ENCODE assay signal across 1 cellular context in the genomic region with DNA sequence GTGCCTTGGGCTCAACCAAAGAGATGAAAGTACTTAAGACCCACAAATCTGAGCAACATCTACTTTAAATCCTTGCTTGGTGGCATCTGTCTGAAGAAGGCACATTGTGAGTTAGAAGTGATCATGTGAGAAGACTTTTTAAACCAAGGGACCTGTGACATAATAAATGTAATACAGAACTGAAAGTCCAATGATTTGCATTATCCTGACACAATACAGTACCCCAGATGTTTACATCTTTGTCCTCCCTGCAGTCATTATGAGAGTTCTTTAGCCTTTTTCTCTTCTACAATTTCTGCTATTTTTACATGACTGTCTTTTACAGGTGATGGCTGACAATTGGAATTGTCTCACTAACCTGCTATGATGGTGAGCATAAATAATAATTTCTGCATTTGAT.
TF ChIP-seq lines count a peak whose summit lies in the region.

No MANE protein-coding gene starts in this region.

TF ChIP-seq in GM12878, 131 proteins besides CTCF, POLR2A, EP300 and RAD21 (continues in another document):
- no peak for TF ChIP-seq ZBTB4 (CRISPR knock-in tag; IDR thresholded peaks at IDR 0.05)
- peak; percentile 58 for TF ChIP-seq RUNX3 (IDR thresholded peaks at IDR 0.05; ENCODE audit: low read length)
- no peak for TF ChIP-seq NR2C2 (IDR thresholded peaks at IDR 0.05; ENCODE audit: borderline replicate concordance, control insufficient read depth, insufficient read length, low read depth)
- no peak for TF ChIP-seq CBX3 (IDR thresholded peaks at IDR 0.05; ENCODE audit: borderline replicate concordance, low read depth)
- TF ChIP-seq TARDBP (IDR thresholded peaks at IDR 0.05; ENCODE audit: borderline replicate concordance) = no peak
- TF ChIP-seq RFX5 (IDR thresholded peaks at IDR 0.05; ENCODE audit: low read depth, low read length) = no peak
- TF ChIP-seq ZBTB40 (IDR thresholded peaks at IDR 0.05; ENCODE audit: borderline replicate concordance) = no peak
- TF ChIP-seq RB1 (IDR thresholded peaks at IDR 0.05; ENCODE audit: borderline replicate concordance) = no peak
- no peak for TF ChIP-seq NR2C1 (IDR thresholded peaks at IDR 0.05)
- TF ChIP-seq, protein P1, sequence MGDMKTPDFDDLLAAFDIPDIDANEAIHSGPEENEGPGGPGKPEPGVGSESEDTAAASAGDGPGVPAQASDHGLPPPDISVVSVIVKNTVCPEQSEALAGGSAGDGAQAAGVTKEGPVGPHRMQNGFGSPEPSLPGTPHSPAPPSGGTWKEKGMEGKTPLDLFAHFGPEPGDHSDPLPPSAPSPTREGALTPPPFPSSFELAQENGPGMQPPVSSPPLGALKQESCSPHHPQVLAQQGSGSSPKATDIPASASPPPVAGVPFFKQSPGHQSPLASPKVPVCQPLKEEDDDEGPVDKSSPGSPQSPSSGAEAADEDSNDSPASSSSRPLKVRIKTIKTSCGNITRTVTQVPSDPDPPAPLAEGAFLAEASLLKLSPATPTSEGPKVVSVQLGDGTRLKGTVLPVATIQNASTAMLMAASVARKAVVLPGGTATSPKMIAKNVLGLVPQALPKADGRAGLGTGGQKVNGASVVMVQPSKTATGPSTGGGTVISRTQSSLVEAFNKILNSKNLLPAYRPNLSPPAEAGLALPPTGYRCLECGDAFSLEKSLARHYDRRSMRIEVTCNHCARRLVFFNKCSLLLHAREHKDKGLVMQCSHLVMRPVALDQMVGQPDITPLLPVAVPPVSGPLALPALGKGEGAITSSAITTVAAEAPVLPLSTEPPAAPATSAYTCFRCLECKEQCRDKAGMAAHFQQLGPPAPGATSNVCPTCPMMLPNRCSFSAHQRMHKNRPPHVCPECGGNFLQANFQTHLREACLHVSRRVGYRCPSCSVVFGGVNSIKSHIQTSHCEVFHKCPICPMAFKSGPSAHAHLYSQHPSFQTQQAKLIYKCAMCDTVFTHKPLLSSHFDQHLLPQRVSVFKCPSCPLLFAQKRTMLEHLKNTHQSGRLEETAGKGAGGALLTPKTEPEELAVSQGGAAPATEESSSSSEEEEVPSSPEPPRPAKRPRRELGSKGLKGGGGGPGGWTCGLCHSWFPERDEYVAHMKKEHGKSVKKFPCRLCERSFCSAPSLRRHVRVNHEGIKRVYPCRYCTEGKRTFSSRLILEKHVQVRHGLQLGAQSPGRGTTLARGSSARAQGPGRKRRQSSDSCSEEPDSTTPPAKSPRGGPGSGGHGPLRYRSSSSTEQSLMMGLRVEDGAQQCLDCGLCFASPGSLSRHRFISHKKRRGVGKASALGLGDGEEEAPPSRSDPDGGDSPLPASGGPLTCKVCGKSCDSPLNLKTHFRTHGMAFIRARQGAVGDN (IDR thresholded peaks at IDR 0.05) = peak; percentile 72; the same call in 1 of the 2 replicates
- TF ChIP-seq ESRRA (IDR thresholded peaks at IDR 0.05; ENCODE audit: low read length) = no peak
- TF ChIP-seq, protein P2, sequence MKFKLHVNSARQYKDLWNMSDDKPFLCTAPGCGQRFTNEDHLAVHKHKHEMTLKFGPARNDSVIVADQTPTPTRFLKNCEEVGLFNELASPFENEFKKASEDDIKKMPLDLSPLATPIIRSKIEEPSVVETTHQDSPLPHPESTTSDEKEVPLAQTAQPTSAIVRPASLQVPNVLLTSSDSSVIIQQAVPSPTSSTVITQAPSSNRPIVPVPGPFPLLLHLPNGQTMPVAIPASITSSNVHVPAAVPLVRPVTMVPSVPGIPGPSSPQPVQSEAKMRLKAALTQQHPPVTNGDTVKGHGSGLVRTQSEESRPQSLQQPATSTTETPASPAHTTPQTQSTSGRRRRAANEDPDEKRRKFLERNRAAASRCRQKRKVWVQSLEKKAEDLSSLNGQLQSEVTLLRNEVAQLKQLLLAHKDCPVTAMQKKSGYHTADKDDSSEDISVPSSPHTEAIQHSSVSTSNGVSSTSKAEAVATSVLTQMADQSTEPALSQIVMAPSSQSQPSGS (IDR thresholded peaks at IDR 0.05; ENCODE audit: low read length) = peak; percentile 77
- TF ChIP-seq ZNF217 (IDR thresholded peaks at IDR 0.05) = no peak
- no peak for TF ChIP-seq TBL1XR1 (IDR thresholded peaks at IDR 0.05; ENCODE audit: low read depth, low read length)
- TF ChIP-seq NRF1 (conservative IDR thresholded peaks at IDR 0.05; ENCODE audit: low read depth, low read length) = no peak
- peak; percentile 63; the same call in 1 of the 2 replicates for TF ChIP-seq BCL11A (IDR thresholded peaks at IDR 0.05; ENCODE audit: low read depth, low read length)
- TF ChIP-seq TCF12 (IDR thresholded peaks at IDR 0.05; ENCODE audit: low read depth, low read length) = peak; percentile 47; the same call in 1 of the 2 replicates
- TF ChIP-seq CEBPZ (IDR thresholded peaks at IDR 0.05; ENCODE audit: low read depth, low read length) = no peak
- TF ChIP-seq, protein P3, sequence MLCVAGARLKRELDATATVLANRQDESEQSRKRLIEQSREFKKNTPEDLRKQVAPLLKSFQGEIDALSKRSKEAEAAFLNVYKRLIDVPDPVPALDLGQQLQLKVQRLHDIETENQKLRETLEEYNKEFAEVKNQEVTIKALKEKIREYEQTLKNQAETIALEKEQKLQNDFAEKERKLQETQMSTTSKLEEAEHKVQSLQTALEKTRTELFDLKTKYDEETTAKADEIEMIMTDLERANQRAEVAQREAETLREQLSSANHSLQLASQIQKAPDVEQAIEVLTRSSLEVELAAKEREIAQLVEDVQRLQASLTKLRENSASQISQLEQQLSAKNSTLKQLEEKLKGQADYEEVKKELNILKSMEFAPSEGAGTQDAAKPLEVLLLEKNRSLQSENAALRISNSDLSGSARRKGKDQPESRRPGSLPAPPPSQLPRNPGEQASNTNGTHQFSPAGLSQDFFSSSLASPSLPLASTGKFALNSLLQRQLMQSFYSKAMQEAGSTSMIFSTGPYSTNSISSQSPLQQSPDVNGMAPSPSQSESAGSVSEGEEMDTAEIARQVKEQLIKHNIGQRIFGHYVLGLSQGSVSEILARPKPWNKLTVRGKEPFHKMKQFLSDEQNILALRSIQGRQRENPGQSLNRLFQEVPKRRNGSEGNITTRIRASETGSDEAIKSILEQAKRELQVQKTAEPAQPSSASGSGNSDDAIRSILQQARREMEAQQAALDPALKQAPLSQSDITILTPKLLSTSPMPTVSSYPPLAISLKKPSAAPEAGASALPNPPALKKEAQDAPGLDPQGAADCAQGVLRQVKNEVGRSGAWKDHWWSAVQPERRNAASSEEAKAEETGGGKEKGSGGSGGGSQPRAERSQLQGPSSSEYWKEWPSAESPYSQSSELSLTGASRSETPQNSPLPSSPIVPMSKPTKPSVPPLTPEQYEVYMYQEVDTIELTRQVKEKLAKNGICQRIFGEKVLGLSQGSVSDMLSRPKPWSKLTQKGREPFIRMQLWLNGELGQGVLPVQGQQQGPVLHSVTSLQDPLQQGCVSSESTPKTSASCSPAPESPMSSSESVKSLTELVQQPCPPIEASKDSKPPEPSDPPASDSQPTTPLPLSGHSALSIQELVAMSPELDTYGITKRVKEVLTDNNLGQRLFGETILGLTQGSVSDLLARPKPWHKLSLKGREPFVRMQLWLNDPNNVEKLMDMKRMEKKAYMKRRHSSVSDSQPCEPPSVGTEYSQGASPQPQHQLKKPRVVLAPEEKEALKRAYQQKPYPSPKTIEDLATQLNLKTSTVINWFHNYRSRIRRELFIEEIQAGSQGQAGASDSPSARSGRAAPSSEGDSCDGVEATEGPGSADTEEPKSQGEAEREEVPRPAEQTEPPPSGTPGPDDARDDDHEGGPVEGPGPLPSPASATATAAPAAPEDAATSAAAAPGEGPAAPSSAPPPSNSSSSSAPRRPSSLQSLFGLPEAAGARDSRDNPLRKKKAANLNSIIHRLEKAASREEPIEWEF (IDR thresholded peaks at IDR 0.05; ENCODE audit: insufficient replicate concordance, low read depth, low read length) = no peak
- TF ChIP-seq KLF5 (IDR thresholded peaks at IDR 0.05; ENCODE audit: partially characterized antibody) = no peak
- no peak for TF ChIP-seq HDAC6 (IDR thresholded peaks at IDR 0.05; ENCODE audit: unreplicated experiment)
- TF ChIP-seq BHLHE40 (IDR thresholded peaks at IDR 0.05; ENCODE audit: borderline replicate concordance in 1 of 2, low read depth in 2 of 2, low read length in 1 of 2) = peak; percentile 46 to 59
- no peak for TF ChIP-seq ZNF24 (IDR thresholded peaks at IDR 0.05)
- TF ChIP-seq MEF2A (IDR thresholded peaks at IDR 0.05; ENCODE audit: insufficient read depth, low read depth, low read length) = peak; percentile 75
- no peak for TF ChIP-seq SIX5 (IDR thresholded peaks at IDR 0.05; ENCODE audit: low read depth, low read length, severe bottlenecking)
- no peak for TF ChIP-seq ZNF274 (IDR thresholded peaks at IDR 0.05; ENCODE audit: insufficient read depth, insufficient read length)
- TF ChIP-seq SPI1 (IDR thresholded peaks at IDR 0.05; ENCODE audit: borderline replicate concordance, insufficient read depth, low read depth, low read length) = peak; percentile 68
- no peak for TF ChIP-seq SMC3 (IDR thresholded peaks at IDR 0.05; ENCODE audit: borderline replicate concordance, low read length)
- peak; percentile 50; the same call in 1 of the 2 replicates for TF ChIP-seq JUND (IDR thresholded peaks at IDR 0.05; ENCODE audit: low read depth, low read length)
- TF ChIP-seq ETV6 (conservative IDR thresholded peaks at IDR 0.05 in 1 of 2, IDR thresholded peaks at IDR 0.05 in 1 of 2; ENCODE audit: borderline replicate concordance in 1 of 2, low read depth in 1 of 2) = no peak
- TF ChIP-seq RELA (IDR thresholded peaks at IDR 0.05; ENCODE audit: borderline replicate concordance, partially characterized antibody) = no peak
- no peak for TF ChIP-seq SMARCA5 (IDR thresholded peaks at IDR 0.05)
- TF ChIP-seq FOS (IDR thresholded peaks at IDR 0.05; ENCODE audit: borderline replicate concordance, extremely low read depth, insufficient read length) = no peak
- no peak for TF ChIP-seq NFXL1 (IDR thresholded peaks at IDR 0.05; ENCODE audit: borderline replicate concordance)
- TF ChIP-seq NFIC (IDR thresholded peaks at IDR 0.05; ENCODE audit: low read depth, low read length) = peak; percentile 86
